8 cellular contexts compared by ENCODE assay signal in genomic region chr1:15411593-15412487, GRCh38. TPM values are rescaled to one million over a fixed set of nuclear protein-coding genes. Genes with fewer than 3 reads are reported as not detected.
DNase-seq lines count a peak whose midpoint lies in the region; ATAC-seq, FAIRE-seq and TF ChIP-seq lines count a peak whose summit lies in the region.

No MANE protein-coding gene starts in this region.

- H3K4me1 ChIP-seq in adrenal gland (replicated peaks in 1 of 2), result peaks cover 39 to 51% of the 10 kb centered on the region in 2 donors
- peaks cover 0 to 12% of the 10 kb centered on the region in 2 donors for H3K4me1 ChIP-seq in kidney (ENCODE audit: control insufficient read depth in 1 of 2, insufficient read depth in 1 of 2, low read depth in 1 of 2, low read length in 2 of 2)
- peaks cover 12% of the 10 kb centered on the region for H3K4me1 ChIP-seq in foreskin keratinocyte

- ATAC-seq in GM18520 (IDR thresholded peaks at IDR 0.05; ENCODE audit: unreplicated experiment), result peak; percentile 23
- peak; percentile 42 for ATAC-seq in HG02763 (IDR thresholded peaks at IDR 0.05; ENCODE audit: unreplicated experiment)
- ATAC-seq in foreskin keratinocyte, result no peak

- TF ChIP-seq POLR2A in adrenal gland (IDR thresholded peaks at IDR 0.05), result no peak

- H3K9ac ChIP-seq in kidney (ENCODE audit: low read length in 2 of 2), result peak overlapping the region in 1 of 2 donors; percentile 60

- intact Hi-C loops in adrenal gland (cut with DNase I) (no loop called here), kidney (cut with DNase I) (no loop called here)

- no peak for TF ChIP-seq CTCF in adrenal gland (IDR thresholded peaks at IDR 0.05)
- no peak for TF ChIP-seq CTCF in kidney (IDR thresholded peaks at IDR 0.05; ENCODE audit: borderline replicate concordance, extremely low read depth, insufficient read depth)
- no peak for TF ChIP-seq CTCF in foreskin keratinocyte (conservative IDR thresholded peaks at IDR 0.05)

- 30 to 46% (median 33%) methylated on average over 4 to 21 of the region's 21 CpGs for WGBS in adrenal gland, 4 donors

- H3K9me3 ChIP-seq in adrenal gland (replicated peaks in 1 of 3) (no peaks in the 10 kb centered on the region), kidney (ENCODE audit: control insufficient read depth in 1 of 2, low read length in 2 of 2) (no peaks in the 10 kb centered on the region)

- DNase-seq in RPMI7951 (ENCODE audit: low read depth), result peak; percentile 74
- DNase-seq in adrenal gland, result peak; percentile 49 to 77 (median 61)
- peak; percentile 80 for DNase-seq in kidney
- DNase-seq in stimulated activated CD4-positive, alpha-beta T cell treated with anti-CD3 and anti-CD28 coated beads, TNF-alpha, amount 100 ng/mL, for 48 hours (ENCODE audit: low read depth in 3 of 3), result peak in 2 of 3 donors; percentile 26 to 41
- DNase-seq in foreskin keratinocyte, result no peak
- DNase-seq in islet precursor cell, result no peak

- FAIRE-seq in kidney (lab: Jason Lieb, UNC), result no peak

- H3K36me3 ChIP-seq in adrenal gland (replicated peaks in 1 of 2), result peaks cover 0 to 5% of the 10 kb centered on the region in 2 donors
- H3K36me3 ChIP-seq in kidney (ENCODE audit: control insufficient read depth in 1 of 2, insufficient read depth in 2 of 2, low read length in 2 of 2), result no peaks in the 10 kb centered on the region

- H3K27ac ChIP-seq in adrenal gland (peak overlapping the region in 4 of 5 donors; percentile 27 to 83 (median 76)), kidney (ENCODE audit: low read depth in 2 of 2, low read length in 2 of 2) (no peak overlapping the region), foreskin keratinocyte (no peak overlapping the region)

- no peaks in the 10 kb centered on the region for H3K27me3 ChIP-seq in adrenal gland
- no peaks in the 10 kb centered on the region for H3K27me3 ChIP-seq in foreskin keratinocyte

- peak overlapping the region in 2 of 4 donors; percentile 85 to 87 for H3K4me3 ChIP-seq in adrenal gland
- H3K4me3 ChIP-seq in kidney (ENCODE audit: low read length in 2 of 2), result peak overlapping the region in 1 of 2 donors; percentile 71

RNA-seq across cellular contexts. Expression of gene EFHD2, which starts 2.2 kb away (rescaled TPM):
- 52.5 and 70.9 TPM in 2 replicates for total RNA-seq in RPMI7951 (2014; rRNA removed; shearing (Covaris generic))
- total RNA-seq in adrenal gland (100 to 1,000 TPM in 2 of 8 donors, 10 to 100 TPM in 6; 67.2 to 113 (median 87.9) TPM), kidney (37.5 TPM), foreskin keratinocyte (95.3 and 101 TPM in 2 replicates)
- polyA plus RNA-seq in adrenal gland (100 to 1,000 TPM in 2 of 3 donors, 10 to 100 TPM in 1; 47.4 to 119 (median 111) TPM), kidney (ENCODE audit: insufficient read depth, low read depth, low replicate concordance) (20.2 TPM), foreskin keratinocyte (114 and 116 TPM in 2 replicates)

RNA-seq across cellular contexts. Expression of gene CTRC, which starts 26.4 kb away (rescaled TPM):
- total RNA-seq in RPMI7951 (2014; rRNA removed; shearing (Covaris generic)), result 0.12 TPM in 1 of 2 replicates, not detected in the other
- total RNA-seq in adrenal gland (1 to 10 TPM in 2 of 8 donors, under 1 TPM in 1, not detected in 5; 0.56 to 3.5 (median 3.1) TPM), kidney (0.44 TPM), foreskin keratinocyte (not detected in 2 replicates)
- polyA plus RNA-seq in adrenal gland (1 to 10 TPM in 1 of 3 donors, under 1 TPM in 1, not detected in 1; 0.56 to 1.3 TPM), kidney (ENCODE audit: insufficient read depth, low read depth, low replicate concordance) (not detected), foreskin keratinocyte (not detected in 2 replicates)

RNA-seq across cellular contexts. Expression of gene CELA2A, which starts 44.7 kb away (rescaled TPM):
- not detected in 2 replicates for total RNA-seq in RPMI7951 (2014; rRNA removed; shearing (Covaris generic))
- total RNA-seq in adrenal gland (10 to 100 TPM in 4 of 8 donors, 1 to 10 TPM in 3, under 1 TPM in 1; 0.97 to 45.4 (median 9.8) TPM), kidney (not detected), foreskin keratinocyte (not detected in 2 replicates)
- polyA plus RNA-seq in adrenal gland (10 to 100 TPM in 1 of 3 donors, 1 to 10 TPM in 2; 1.2 to 16.4 (median 3.9) TPM), kidney (ENCODE audit: insufficient read depth, low read depth, low replicate concordance) (not detected), foreskin keratinocyte (not detected in 2 replicates)

Comparison
In these comparisons a context has a peak if more than half of its experiments do, and no peak if none do; other contexts are left out.
1. DNase-seq: peak in RPMI7951 (single experiment), adrenal gland (7 of 7), kidney (single experiment) and stimulated activated CD4-positive, alpha-beta T cell treated with anti-CD3 and anti-CD28 coated beads, TNF-alpha, amount 100 ng/mL, for 48 hours (2 of 3); none in foreskin keratinocyte (0 of 2) and islet precursor cell (single experiment).
2. H3K27ac ChIP-seq: peak in adrenal gland (4 of 5); none in kidney (0 of 2) and foreskin keratinocyte (single experiment).